7 cellular contexts compared by ENCODE assay signal in the genomic region with DNA sequence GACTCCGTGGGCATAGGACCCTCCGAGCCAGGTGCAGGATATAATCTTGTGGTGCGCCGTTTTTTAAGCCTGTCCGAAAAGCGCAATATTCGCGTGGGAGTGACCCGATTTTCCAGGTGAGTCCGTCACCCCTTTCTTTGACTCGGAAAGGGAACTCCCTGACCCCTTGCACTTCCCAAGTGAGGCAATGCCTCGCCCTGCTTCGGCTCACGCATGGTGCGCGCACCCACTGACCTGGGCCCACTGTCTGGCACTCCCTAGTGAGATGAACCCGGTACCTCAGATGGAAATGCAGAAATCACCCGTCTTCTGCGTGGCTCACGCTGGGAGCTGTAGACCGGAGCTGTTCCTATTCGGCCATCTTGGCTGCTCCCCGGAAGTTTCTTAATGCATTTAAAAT.
DNase-seq lines count a peak whose midpoint lies in the region; TF ChIP-seq lines count a peak whose summit lies in the region.
"Not testable (repeated sequence)": the region's sequence is repeated elsewhere in the genome, so short reads cannot be mapped to it uniquely, and the experiment has no call there.

No MANE protein-coding gene starts in this region.

- H3K27ac ChIP-seq in HUES64 (ENCODE audit: low read depth, low read length); PC-9; iPS-20b (ENCODE audit: low read length); neural progenitor cell: not testable (repeated sequence)

- H3F3A ChIP-seq in PC-9 (ENCODE audit: insufficient read depth, low read depth); neural progenitor cell (ENCODE audit: low read depth): not testable (repeated sequence)

- H3K9ac ChIP-seq in HUES64 (ENCODE audit: low read depth, low read length) = peak overlapping the region; percentile 64; the same call in 1 of the 2 replicates
- H3K9ac ChIP-seq in iPS-20b (ENCODE audit: low read depth, low read length); neural progenitor cell: not testable (repeated sequence)

- not testable (repeated sequence) for H3K9me3 ChIP-seq in HUES64 (ENCODE audit: insufficient read depth, low read depth, low read length); PC-9 (ENCODE audit: insufficient read depth, low read depth); iPS-20b (ENCODE audit: insufficient read depth, low read depth, low read length); neural progenitor cell (ENCODE audit: low read depth)

- POLR2A ChIA-PET in PC-9 (lab: Charles Lee; ENCODE audit: unreplicated experiment) = not testable (repeated sequence)

- not testable (repeated sequence) for H4K20me1 ChIP-seq in PC-9 (ENCODE audit: insufficient read depth); neural progenitor cell (ENCODE audit: low read depth)

- H3K4me3 ChIP-seq in H7 (ENCODE audit: insufficient read depth, low read depth, low read length) = peak overlapping the region; percentile 20
- peak overlapping the region; percentile 50 for H3K4me3 ChIP-seq in HUES64 (ENCODE audit: low read length)
- H3K4me3 ChIP-seq in PC-9 = peak overlapping the region; percentile 58
- H3K4me3 ChIP-seq in iPS-20b (ENCODE audit: low read length) = peak overlapping the region; percentile 31; the same call in 1 of the 2 replicates
- peak overlapping the region; percentile 51 for H3K4me3 ChIP-seq in neural progenitor cell

- not testable (repeated sequence) for H3K9me3 Mint-ChIP-seq in brain; endothelial cell (ENCODE audit: unreplicated experiment); neural progenitor cell

- H3K79me2 ChIP-seq in PC-9 (ENCODE audit: low read depth) = not testable (repeated sequence)
- peaks cover 17% of the 10 kb centered on the region for H3K79me2 ChIP-seq in neural progenitor cell (ENCODE audit: low read depth)

- H2AFZ ChIP-seq in PC-9 = peak overlapping the region; percentile 97
- peak overlapping the region; percentile 79 for H2AFZ ChIP-seq in neural progenitor cell (replicated peaks)

- H3K4me1 Mint-ChIP-seq in brain; endothelial cell (ENCODE audit: unreplicated experiment); neural progenitor cell: not testable (repeated sequence)

- not testable (repeated sequence) for H3K4me1 ChIP-seq in HUES64 (ENCODE audit: insufficient read depth, low read length); PC-9 (replicated peaks; ENCODE audit: insufficient read depth); iPS-20b (ENCODE audit: insufficient read depth, low read length); neural progenitor cell

- peak overlapping the region in 1 of 5 experiments; percentile 53 for H3K27ac Mint-ChIP-seq in brain
- peak overlapping the region; percentile 30 for H3K27ac Mint-ChIP-seq in endothelial cell (ENCODE audit: unreplicated experiment)
- peak overlapping the region; percentile 85 for H3K27ac Mint-ChIP-seq in neural progenitor cell

- H3K9me2 ChIP-seq in PC-9 (ENCODE audit: insufficient read depth) = not testable (repeated sequence)

- not testable (repeated sequence) for BruUV-seq in PC-9 (replicated peaks; lab: Mats Ljungman, UMichigan)

- TF ChIP-seq CTCF in PC-9 (conservative IDR thresholded peaks at IDR 0.05); brain (conservative IDR thresholded peaks at IDR 0.05); endothelial cell (IDR thresholded peaks at IDR 0.05; ENCODE audit: unreplicated experiment); neural progenitor cell (IDR thresholded peaks at IDR 0.05): not testable (repeated sequence)

- CTCF ChIA-PET in PC-9 (lab: Charles Lee) = not testable (repeated sequence)

- not testable (repeated sequence) for H3K27me3 ChIP-seq in H7 (ENCODE audit: control insufficient read depth, insufficient read depth, low read length); PC-9 (ENCODE audit: insufficient read depth, low read depth); iPS-20b (ENCODE audit: insufficient read depth, low read length); neural progenitor cell
- peaks cover 23% of the 10 kb centered on the region for H3K27me3 ChIP-seq in HUES64 (ENCODE audit: insufficient read depth, low read length)

- H3K4me2 ChIP-seq in PC-9 (peak overlapping the region; percentile 81), neural progenitor cell (peak overlapping the region; percentile 77)

- intact Hi-C loops in PC-9 (cut with micrococcal nuclease; ENCODE audit: unreplicated experiment) = not testable (repeated sequence)

- WGBS in HUES64 = 74% methylated on average over 12 of the region's 23 CpGs

- H3K36me3 ChIP-seq in H7 (replicated peaks; ENCODE audit: control insufficient read depth, insufficient read depth, low read length); HUES64 (ENCODE audit: insufficient read depth, low read length); PC-9 (ENCODE audit: low read depth); iPS-20b (ENCODE audit: insufficient read depth, low read depth, low read length); neural progenitor cell: not testable (repeated sequence)

- peak overlapping the region in 3 of 5 experiments; percentile 51 to 81 (median 74) for H3K4me3 Mint-ChIP-seq in brain
- peak overlapping the region; percentile 79 for H3K4me3 Mint-ChIP-seq in endothelial cell (ENCODE audit: unreplicated experiment)
- H3K4me3 Mint-ChIP-seq in neural progenitor cell = peak overlapping the region; percentile 77

- not testable (repeated sequence) for H3K27me3 Mint-ChIP-seq in brain; endothelial cell (ENCODE audit: unreplicated experiment); neural progenitor cell (ENCODE audit: insufficient read depth, low read depth)

- H3K36me3 Mint-ChIP-seq in brain; endothelial cell (ENCODE audit: low read depth, unreplicated experiment); neural progenitor cell: not testable (repeated sequence)

- not testable (repeated sequence) for DNase-seq in H7; endothelial cell (ENCODE audit: low spot score); neural progenitor cell (ENCODE audit: low spot score)
- peak in 1 of 2 experiments; percentile 2 for DNase-seq in PC-9
